In genomic region chr1:30411206-30411605, GRCh38 we compare ENCODE assay signal across 15 cellular contexts.
DNase-seq lines count a peak whose midpoint lies in the region; ATAC-seq and TF ChIP-seq lines count a peak whose summit lies in the region.
"Had no signal": no experiment of that assay in that cellular context is flagged by ENCODE, and none has a peak within 500 bp of the region (broad histone marks: within the 10 kb centered on the region; RNA-seq: fewer than 3 reads in every experiment).

No MANE protein-coding gene starts in this region.

- H3K4me1 ChIP-seq in right atrium auricular region (peaks cover 0 to 4% of the 10 kb centered on the region in 2 donors), upper lobe of right lung (no peaks in the 10 kb centered on the region)

- no peak overlapping the region for H3K4me3 Mint-ChIP-seq in osteocyte (ENCODE audit: unreplicated experiment)

- H3K36me3 ChIP-seq in right atrium auricular region (no peaks in the 10 kb centered on the region), upper lobe of right lung (no peaks in the 10 kb centered on the region)

- peak; percentile 32 for DNase-seq in right atrium auricular region (ENCODE audit: low spot score)
- no peak for DNase-seq in left ventricle myocardium superior
- DNase-seq in ecto neural progenitor cell (ENCODE audit: low spot score), result peak; percentile 12
- DNase-seq in osteocyte (ENCODE audit: extremely low spot score, unreplicated experiment), result peak; percentile 54
- peak; percentile 23 for DNase-seq in upper lobe of right lung
- DNase-seq in stimulated activated CD4-positive, alpha-beta T cell treated with anti-CD3 and anti-CD28 coated beads, Interleukin-1b, Interleukin-23, amount 100 ng/mL, for 48 hours, result no peak
- DNase-seq in epidermal melanocyte (ENCODE audit: insufficient read length, low spot score), result no peak
- DNase-seq in COLO668 (lab: John Stamatoyannopoulos, UW; ENCODE audit: unreplicated experiment), result no peak
- DNase-seq: HCEC 1CT, IMR-90, Kasumi-1, NCI-H187 treated with DMSO at 0.1 percent for 48 hours, NCI-H2171, NCI-H524, SIG-M5 had no signal

- no peaks in the 10 kb centered on the region for H3K9me3 Mint-ChIP-seq in osteocyte (ENCODE audit: unreplicated experiment)

- H3K27ac ChIP-seq in right atrium auricular region (no peak overlapping the region), upper lobe of right lung (no peak overlapping the region)

- H3K4me1 Mint-ChIP-seq in osteocyte (ENCODE audit: unreplicated experiment), result no peaks in the 10 kb centered on the region

- TF ChIP-seq CTCF in right atrium auricular region (IDR thresholded peaks at IDR 0.05) (no peak), osteocyte (IDR thresholded peaks at IDR 0.05) (no peak), upper lobe of right lung (IDR thresholded peaks at IDR 0.05) (no peak)

- H3K27ac Mint-ChIP-seq in osteocyte (ENCODE audit: unreplicated experiment), result no peak overlapping the region

- H3K36me3 Mint-ChIP-seq in osteocyte (ENCODE audit: unreplicated experiment), result no peaks in the 10 kb centered on the region

- intact Hi-C loops in left ventricle myocardium superior (cut with micrococcal nuclease), result no loop called here
- intact Hi-C loops in upper lobe of right lung (cut with DNase I), result no loop called here

- no peaks in the 10 kb centered on the region for H3K27me3 ChIP-seq in right atrium auricular region
- H3K27me3 ChIP-seq in upper lobe of right lung, result peaks cover 13% of the 10 kb centered on the region

- H3K4me3 ChIP-seq in right atrium auricular region (no peak overlapping the region), upper lobe of right lung (no peak overlapping the region)

- no peak for ATAC-seq in left ventricle myocardium superior
- ATAC-seq in upper lobe of right lung, result no peak

- H3K9me3 ChIP-seq in right atrium auricular region, result no peaks in the 10 kb centered on the region
- no peaks in the 10 kb centered on the region for H3K9me3 ChIP-seq in upper lobe of right lung

- no peaks in the 10 kb centered on the region for H3K27me3 Mint-ChIP-seq in osteocyte (ENCODE audit: unreplicated experiment)

Comparison
In these comparisons a context has a peak if more than half of its experiments do, and no peak if none do; other contexts are left out.
1. DNase-seq: peak in right atrium auricular region (single experiment), ecto neural progenitor cell (single experiment), osteocyte (single experiment) and upper lobe of right lung (single experiment); none in left ventricle myocardium superior (single experiment), stimulated activated CD4-positive, alpha-beta T cell treated with anti-CD3 and anti-CD28 coated beads, Interleukin-1b, Interleukin-23, amount 100 ng/mL, for 48 hours (single experiment), epidermal melanocyte (single experiment) and COLO668 (single experiment).